ENCODE assay signal across 19 cellular contexts in the genomic region with DNA sequence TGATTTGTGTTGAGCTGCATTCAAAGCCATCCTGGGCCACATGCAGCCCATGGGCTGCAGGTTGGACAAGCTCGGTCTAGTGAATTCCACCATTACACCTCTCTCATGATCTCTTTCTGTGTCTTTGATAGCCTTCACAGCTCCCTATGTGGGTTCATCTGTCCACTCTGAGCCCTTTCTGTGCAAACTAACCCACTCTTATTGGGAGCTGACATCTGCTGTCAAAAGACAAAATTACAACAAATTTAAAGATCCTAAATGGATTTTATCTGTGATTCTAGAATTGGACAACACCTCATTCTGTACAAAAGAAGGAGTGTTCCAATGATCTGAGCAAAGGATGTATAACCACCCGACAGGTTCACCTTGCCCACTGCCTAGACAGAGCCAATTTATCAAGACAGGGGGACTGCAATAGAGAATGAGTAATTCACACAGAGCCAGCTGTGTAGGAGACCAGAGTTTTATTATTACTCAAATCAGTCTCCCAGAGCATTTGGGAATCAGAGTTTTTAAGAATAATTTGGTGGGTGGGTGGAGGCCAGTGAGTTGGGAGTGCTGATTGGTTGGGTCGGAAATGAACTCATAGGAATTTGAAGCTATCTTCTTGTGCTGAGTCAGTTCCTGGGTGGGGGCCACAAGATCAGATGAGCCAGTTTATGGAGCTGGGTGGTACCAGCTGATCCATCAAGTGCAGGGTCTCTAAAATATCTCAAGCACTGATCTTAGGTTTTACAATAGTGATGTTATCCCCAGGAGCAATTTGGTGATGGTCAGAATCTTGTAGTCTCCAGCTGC. TPM values are rescaled to one million over a fixed set of nuclear protein-coding genes. Genes with fewer than 3 reads are reported as not detected.
DNase-seq lines count a peak whose midpoint lies in the region; ATAC-seq and TF ChIP-seq lines count a peak whose summit lies in the region.
"Had no signal": no experiment of that assay in that cellular context is flagged by ENCODE, and none has a peak within 500 bp of the region (broad histone marks: within the 10 kb centered on the region; RNA-seq: fewer than 3 reads in every experiment).

No MANE protein-coding gene starts in this region.

- peak; percentile 34; the same call in 1 of the 2 replicates for TF ChIP-seq CTCF in HFFc6 (IDR thresholded peaks at IDR 0.05)
- TF ChIP-seq CTCF in RWPE2 (IDR thresholded peaks at IDR 0.05; ENCODE audit: poor library complexity, severe bottlenecking) = peak; percentile 21
- TF ChIP-seq CTCF in fibroblast of the aortic adventitia (IDR thresholded peaks at IDR 0.05; ENCODE audit: insufficient read depth, low read length) = no peak
- TF ChIP-seq CTCF in colonic mucosa (IDR thresholded peaks at IDR 0.05) = no peak

- H3K4me3 ChIP-seq in RWPE2 (ENCODE audit: severe bottlenecking) = no peak overlapping the region
- H3K4me3 ChIP-seq in fibroblast of the aortic adventitia (ENCODE audit: low read depth, low read length) = no peak overlapping the region
- H3K4me3 ChIP-seq in colonic mucosa = no peak overlapping the region
- H3K4me3 ChIP-seq: gastroesophageal sphincter, sigmoid colon, SJCRH30, transverse colon had no signal

- H3K9ac ChIP-seq in colonic mucosa (ENCODE audit: low read depth in 2 of 2, low read length in 2 of 2) = no peak overlapping the region

- H3K4me1 ChIP-seq in RWPE2 (ENCODE audit: insufficient read depth, poor library complexity, severe bottlenecking) (no peaks in the 10 kb centered on the region), colonic mucosa (no peaks in the 10 kb centered on the region)
- H3K4me1 ChIP-seq: SJCRH30 had no signal

- H3K4me1 Mint-ChIP-seq in HFFc6 (ENCODE audit: low read depth) = peaks cover 20% of the 10 kb centered on the region

- H3K36me3 ChIP-seq in RWPE2 (ENCODE audit: low read depth) (no peaks in the 10 kb centered on the region), colonic mucosa (no peaks in the 10 kb centered on the region)
- H3K36me3 ChIP-seq: gastroesophageal sphincter, sigmoid colon, SJCRH30, transverse colon had no signal

- H3K9me3 ChIP-seq in RWPE2 (ENCODE audit: severe bottlenecking) (no peaks in the 10 kb centered on the region), colonic mucosa (no peaks in the 10 kb centered on the region)
- H3K9me3 ChIP-seq: gastroesophageal sphincter, SJCRH30, transverse colon had no signal

- H3K27ac ChIP-seq in RWPE2 (ENCODE audit: poor library complexity, severe bottlenecking) (no peak overlapping the region), colonic mucosa (no peak overlapping the region)
- H3K27ac ChIP-seq: gastroesophageal sphincter, sigmoid colon, SJCRH30, transverse colon had no signal

- peaks cover 11% of the 10 kb centered on the region for H3K27me3 Mint-ChIP-seq in HFFc6 (ENCODE audit: insufficient read depth)

- ATAC-seq in RWPE2 (ENCODE audit: low read depth) = no peak
- ATAC-seq in GM21381 (IDR thresholded peaks at IDR 0.05; ENCODE audit: unreplicated experiment) = no peak
- no peak for ATAC-seq in GM18519 (IDR thresholded peaks at IDR 0.05; ENCODE audit: low FRiP score, unreplicated experiment)
- ATAC-seq: gastroesophageal sphincter had no signal

- H3K27me3 ChIP-seq in RWPE2 (ENCODE audit: insufficient read depth, poor library complexity, severe bottlenecking) (no peaks in the 10 kb centered on the region), colonic mucosa (no peaks in the 10 kb centered on the region)
- H3K27me3 ChIP-seq: gastroesophageal sphincter, sigmoid colon, SJCRH30, transverse colon had no signal

- intact Hi-C loops in colonic mucosa (cut with DNase I) = no loop called here

- no peaks in the 10 kb centered on the region for H3K36me3 Mint-ChIP-seq in HFFc6 (ENCODE audit: low read depth)
- H3K36me3 Mint-ChIP-seq: brain, memory B cell had no signal

- no peak overlapping the region for H3K27ac Mint-ChIP-seq in HFFc6
- H3K27ac Mint-ChIP-seq: memory B cell had no signal

- H3K9me3 Mint-ChIP-seq in HFFc6 = peaks cover 5% of the 10 kb centered on the region; the same call in 1 of the 2 replicates
- H3K9me3 Mint-ChIP-seq: memory B cell had no signal

- DNase-seq in EH (ENCODE audit: low read depth) (peak; percentile 15), HFFc6 (no peak), RWPE2 (ENCODE audit: low spot score) (no peak), fibroblast of the aortic adventitia (ENCODE audit: low read depth) (peak; percentile 32), colonic mucosa (no peak)
- DNase-seq: activated naive CD4-positive, alpha-beta T cell treated with Interleukin-2 at 50 U/mL for 16 hours; effector memory CD4-positive, alpha-beta T cell; EL; NCI-H146; NCI-H526 treated with DMSO at 0.1 percent for 48 hours; sigmoid colon; SJCRH30; stimulated activated CD4-positive, alpha-beta T cell treated with anti-CD3 and anti-CD28 coated beads, Interleukin-4, amount 100 ng/mL, for 24 hours; transverse colon had no signal

- no peak overlapping the region for H3K4me3 Mint-ChIP-seq in HFFc6
- H3K4me3 Mint-ChIP-seq: memory B cell had no signal

RNA-seq across cellular contexts. Expression of gene XYLB, which starts 2.6 kb away (rescaled TPM):
- 1 to 10 TPM; 5.1 to 8.0 (median 6.2) TPM for total RNA-seq in HFFc6 (2021; fragmentation: NEBNext Ultra II Directional; extraction: Animal tissue kit (Norgen Biotek cat#: 25700))
- total RNA-seq in fibroblast of the aortic adventitia (ENCODE audit: low replicate concordance) = 4.9 and 12.2 TPM in 2 replicates
- total RNA-seq in colonic mucosa = 10 to 100 TPM; 13.4 to 17.4 TPM

Comparison
In these comparisons a context has a peak if more than half of its experiments do, and no peak if none do; other contexts are left out.
1. DNase-seq: peak in EH (single experiment) and fibroblast of the aortic adventitia (single experiment); none in HFFc6 (single experiment), RWPE2 (single experiment) and colonic mucosa (single experiment).
2. CTCF ChIP-seq: peak in HFFc6 (single experiment) and RWPE2 (single experiment); none in fibroblast of the aortic adventitia (single experiment) and colonic mucosa (single experiment).